Comparison of ENCODE assay signal across 8 cellular contexts in the genomic region with DNA sequence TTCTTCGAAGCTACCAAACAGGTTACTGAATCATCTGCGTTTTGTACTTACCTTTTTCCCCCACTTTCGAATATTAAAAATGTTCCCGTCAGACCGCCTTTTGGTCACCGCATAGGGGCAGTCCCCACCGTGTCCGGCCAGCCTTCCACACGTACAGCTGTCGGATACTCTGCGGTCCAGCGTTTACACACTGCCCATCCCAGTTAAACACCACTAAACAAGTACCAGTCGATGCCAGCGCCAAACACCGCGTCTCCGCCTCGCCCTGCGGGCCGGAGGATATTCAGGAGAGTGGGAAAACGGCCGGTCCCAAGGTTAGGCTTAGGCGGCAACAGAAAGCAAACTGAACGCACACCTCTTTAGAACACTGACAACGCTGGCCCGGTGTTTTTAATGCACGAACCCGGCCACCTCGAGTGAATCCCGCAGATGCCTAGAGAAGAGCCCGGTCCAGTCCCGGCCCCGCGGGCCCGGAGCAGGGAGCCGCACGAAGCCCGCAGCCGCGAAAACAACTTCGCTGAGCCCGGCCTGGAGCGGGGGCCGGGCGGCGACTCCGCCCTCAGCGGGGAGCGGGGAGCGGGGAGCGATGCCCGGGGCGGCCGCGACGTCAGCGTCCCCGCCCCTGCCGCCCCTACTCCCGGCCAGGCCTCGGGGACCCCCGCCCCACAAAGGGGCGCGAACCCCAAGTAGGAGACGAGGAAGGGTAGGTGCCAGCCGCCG. TPM values are rescaled to one million over a fixed set of nuclear protein-coding genes. Genes with fewer than 3 reads are reported as not detected.
DNase-seq lines count a peak whose midpoint lies in the region; ATAC-seq and TF ChIP-seq lines count a peak whose summit lies in the region.

No MANE protein-coding gene starts in this region.

- H3K27ac ChIP-seq in RWPE2 (ENCODE audit: poor library complexity, severe bottlenecking) (peak overlapping the region; percentile 71), uterus (peak overlapping the region; percentile 94)

- H3K9ac ChIP-seq in endocrine pancreas (ENCODE audit: control insufficient read depth, insufficient read depth, low read length), result peak overlapping the region; percentile 85

- intact Hi-C loops in Calu3 (cut with micrococcal nuclease; ENCODE audit: unreplicated experiment), result no loop called here
- intact Hi-C loops in uterus (cut with DNase I; ENCODE audit: low total_unique reads), result no loop called here

- H3K4me1 Mint-ChIP-seq in Calu3 (ENCODE audit: low read depth, unreplicated experiment), result no peaks in the 10 kb centered on the region

- H3K27me3 ChIP-seq in RWPE2 (ENCODE audit: insufficient read depth, poor library complexity, severe bottlenecking) (no peaks in the 10 kb centered on the region), endocrine pancreas (ENCODE audit: control insufficient read depth, insufficient read depth, low read length) (no peaks in the 10 kb centered on the region), mononuclear cell (ENCODE audit: insufficient read depth, low read length) (no peaks in the 10 kb centered on the region), uterus (no peaks in the 10 kb centered on the region)

- peak overlapping the region; percentile 91 for H3K27ac Mint-ChIP-seq in Calu3 (ENCODE audit: unreplicated experiment)

- H3K9me3 ChIP-seq in RWPE2 (ENCODE audit: severe bottlenecking) (no peaks in the 10 kb centered on the region), endocrine pancreas (ENCODE audit: control insufficient read depth, low read length) (no peaks in the 10 kb centered on the region), mononuclear cell (ENCODE audit: low read depth, low read length) (no peaks in the 10 kb centered on the region), uterus (no peaks in the 10 kb centered on the region)

- peak overlapping the region; percentile 66 for H3K4me3 ChIP-seq in RWPE2 (ENCODE audit: severe bottlenecking)
- peak overlapping the region; percentile 85 for H3K4me3 ChIP-seq in endocrine pancreas (ENCODE audit: control insufficient read depth, insufficient read depth, low read length)
- H3K4me3 ChIP-seq in mononuclear cell (ENCODE audit: low read length), result peak overlapping the region; percentile 67
- H3K4me3 ChIP-seq in uterus, result peak overlapping the region; percentile 70 to 77

- TF ChIP-seq POLR2A in uterus (IDR thresholded peaks at IDR 0.05), result peak; percentile 20 to 36

- H3K27me3 Mint-ChIP-seq in Calu3 (ENCODE audit: unreplicated experiment), result no peaks in the 10 kb centered on the region

- CTCF ChIA-PET in Calu3 (lab: Charles Lee), result no interaction called here

- peaks cover 14% of the 10 kb centered on the region for H3K4me1 ChIP-seq in RWPE2 (ENCODE audit: insufficient read depth, poor library complexity, severe bottlenecking)
- no peaks in the 10 kb centered on the region for H3K4me1 ChIP-seq in endocrine pancreas (ENCODE audit: control insufficient read depth, insufficient read depth, low read length)
- H3K4me1 ChIP-seq in mononuclear cell (ENCODE audit: insufficient read depth, low read length), result peaks cover 15% of the 10 kb centered on the region
- no peaks in the 10 kb centered on the region for H3K4me1 ChIP-seq in uterus

- TF ChIP-seq CTCF in Calu3 (IDR thresholded peaks at IDR 0.05; ENCODE audit: unreplicated experiment) (no peak), RWPE2 (IDR thresholded peaks at IDR 0.05; ENCODE audit: poor library complexity, severe bottlenecking) (no peak), uterus (IDR thresholded peaks at IDR 0.05) (no peak)

- H3K9me3 Mint-ChIP-seq in Calu3 (ENCODE audit: low read depth, unreplicated experiment), result no peaks in the 10 kb centered on the region

- BruUV-seq in Calu3 (replicated peaks; lab: Mats Ljungman, UMichigan), result TSS peak; percentile 83

- H3K4me3 Mint-ChIP-seq in Calu3 (ENCODE audit: low read depth, unreplicated experiment), result peak overlapping the region; percentile 93

- H3K36me3 ChIP-seq in RWPE2 (ENCODE audit: low read depth), result peaks cover 13% of the 10 kb centered on the region
- H3K36me3 ChIP-seq in endocrine pancreas (ENCODE audit: control insufficient read depth, insufficient read depth, low read length), result no peaks in the 10 kb centered on the region
- H3K36me3 ChIP-seq in uterus, result no peaks in the 10 kb centered on the region

- DNase-seq in Calu3 (peak; percentile 49), RWPE2 (ENCODE audit: low spot score) (no peak), uterus (no peak), germinal center (ENCODE audit: low spot score) (no peak)

- ATAC-seq in GM18907 (IDR thresholded peaks at IDR 0.05; ENCODE audit: unreplicated experiment) (peak; percentile 29), HG03432 (IDR thresholded peaks at IDR 0.05; ENCODE audit: unreplicated experiment) (peak; percentile 42), RWPE2 (ENCODE audit: low read depth) (peak; percentile 40)

- peaks cover 39% of the 10 kb centered on the region for H3K36me3 Mint-ChIP-seq in Calu3 (ENCODE audit: insufficient read depth, unreplicated experiment)

RNA-seq across cellular contexts. Expression of a gene that starts 0.7 kb away (rescaled TPM):
- 14.2 and 14.5 TPM in 2 replicates for total RNA-seq in Calu3 (2022)
- total RNA-seq in mononuclear cell, result 4.7 TPM
- 10 to 100 TPM in 2 of 4 donors, 1 to 10 TPM in 2; 1.8 to 29.6 (median 15.0) TPM for total RNA-seq in uterus

RNA-seq across cellular contexts. Expression of a gene that starts 10.1 kb away (rescaled TPM):
- total RNA-seq in Calu3 (2022) (21.8 and 23.5 TPM in 2 replicates), mononuclear cell (57.4 TPM), uterus (10 to 100 TPM; 17.4 to 31.1 (median 20.6) TPM)

RNA-seq across cellular contexts. Expression of a gene that starts 11.9 kb away (rescaled TPM):
- 11.4 and 11.5 TPM in 2 replicates for total RNA-seq in Calu3 (2022)
- 7.6 TPM for total RNA-seq in mononuclear cell
- 10 to 100 TPM; 19.1 to 23.9 (median 21.9) TPM for total RNA-seq in uterus

RNA-seq across cellular contexts. Expression of a gene that starts 33.0 kb away (rescaled TPM):
- total RNA-seq in Calu3 (2022), result 24.4 and 25.2 TPM in 2 replicates
- 13.1 TPM for total RNA-seq in mononuclear cell
- total RNA-seq in uterus, result 10 to 100 TPM; 26.5 to 79.7 (median 47.6) TPM

RNA-seq across cellular contexts. Expression of a gene that starts 57.7 kb away (rescaled TPM):
- total RNA-seq in Calu3 (2022), result not detected in 2 replicates
- 0.10 TPM for total RNA-seq in mononuclear cell
- total RNA-seq in uterus, result not detected
